ENCODE assay signal across 17 cellular contexts in genomic region chr17:30565073-30565935, GRCh38.
DNase-seq lines count a peak whose midpoint lies in the region; FAIRE-seq and TF ChIP-seq lines count a peak whose summit lies in the region.
"Had no signal": no experiment of that assay in that cellular context is flagged by ENCODE, and none has a peak within 500 bp of the region (broad histone marks: within the 10 kb centered on the region; RNA-seq: fewer than 3 reads in every experiment).

No MANE protein-coding gene starts in this region.

- no peak overlapping the region for H3K4ac ChIP-seq in H9 (ENCODE audit: low read depth, low read length)

- FAIRE-seq in D721Med (lab: Jason Lieb, UNC): no peak
- FAIRE-seq: GM18507, small intestine had no signal

- H3K18ac ChIP-seq in H9 (ENCODE audit: insufficient read length, low read depth, low read length): no peak overlapping the region

- intact Hi-C loops in esophagus squamous epithelium (cut with DNase I): no loop called here

- no peak overlapping the region for H4K8ac ChIP-seq in H9 (replicated peaks; ENCODE audit: insufficient read length, low read depth, low read length)

- no peak overlapping the region for H3T11ph ChIP-seq in H9 (ENCODE audit: low read length)

- no peaks in the 10 kb centered on the region; a peak in 1 of 5 replicates for H3K9me3 Mint-ChIP-seq in H9
- H3K9me3 Mint-ChIP-seq: activated T-cell treated with anti-CD3 and anti-CD28 coated beads, Interleukin-2, amount 50 U/mL, for 4 hours; CD4-positive, CD25-positive, alpha-beta regulatory T cell had no signal

- no peak overlapping the region for H2AK5ac ChIP-seq in H9 (ENCODE audit: insufficient read length, low read length)

- no peak overlapping the region for H2BK12ac ChIP-seq in H9 (ENCODE audit: insufficient read length, low read depth, low read length)

- no peak overlapping the region for H2BK5ac ChIP-seq in H9 (ENCODE audit: insufficient read length, low read length)

- H2BK20ac ChIP-seq in H9 (ENCODE audit: low read depth, low read length, poor library complexity, severe bottlenecking): no peak overlapping the region

- no peaks in the 10 kb centered on the region for H3K4me1 ChIP-seq in H9 (ENCODE audit: insufficient read depth, low read length)
- H3K4me1 ChIP-seq in esophagus squamous epithelium: no peaks in the 10 kb centered on the region
- H3K4me1 ChIP-seq: colonic mucosa had no signal

- H3K36me3 ChIP-seq in WERI-Rb-1 (no peaks in the 10 kb centered on the region), esophagus squamous epithelium (no peaks in the 10 kb centered on the region)
- H3K36me3 ChIP-seq: colonic mucosa, MG63, neutrophil had no signal

- no peak overlapping the region for H2AFZ ChIP-seq in H9 (ENCODE audit: low read length)

- no peak overlapping the region for H4K91ac ChIP-seq in H9 (ENCODE audit: insufficient read length, low read depth, low read length)

- H3K9me3 ChIP-seq in H9 (ENCODE audit: control insufficient read depth, low read depth, low read length) (no peaks in the 10 kb centered on the region), WERI-Rb-1 (ENCODE audit: severe bottlenecking) (no peaks in the 10 kb centered on the region), esophagus squamous epithelium (no peaks in the 10 kb centered on the region)
- H3K9me3 ChIP-seq: colonic mucosa, MG63, neutrophil had no signal

- TF ChIP-seq CTCF in D721Med (IDR thresholded peaks at IDR 0.05; ENCODE audit: insufficient read depth, missing control alignments): peak; percentile 12
- peak; percentile 44; the same call in 2 of the 3 replicates for TF ChIP-seq CTCF in H9 (conservative IDR thresholded peaks at IDR 0.05)
- peak; percentile 39; the same call in 1 of the 2 replicates for TF ChIP-seq CTCF in WERI-Rb-1 (IDR thresholded peaks at IDR 0.05; ENCODE audit: low read depth, low read length)
- TF ChIP-seq CTCF in esophagus squamous epithelium (IDR thresholded peaks at IDR 0.05): no peak

- H3K27me3 ChIP-seq in H9 (ENCODE audit: insufficient read depth, low read length) (no peaks in the 10 kb centered on the region), WERI-Rb-1 (ENCODE audit: insufficient read depth, low read depth, severe bottlenecking) (no peaks in the 10 kb centered on the region), esophagus squamous epithelium (peaks cover 0 to 11% (median 0%) of the 10 kb centered on the region in 4 donors)
- H3K27me3 ChIP-seq: colonic mucosa, MG63, neutrophil had no signal

- H3K23me2 ChIP-seq in H9 (ENCODE audit: insufficient read length, low read depth, low read length, poor library complexity, severe bottlenecking): no peaks in the 10 kb centered on the region

- DNase-seq in D721Med (ENCODE audit: insufficient read length, low spot score): no peak
- DNase-seq in H9: peak; percentile 73
- no peak for DNase-seq in WERI-Rb-1
- peak; percentile 88 for DNase-seq in islet precursor cell
- DNase-seq in hypothalamus (lab: John Stamatoyannopoulos, UW): no peak
- no peak for DNase-seq in NCI-H1930 (lab: John Stamatoyannopoulos, UW)
- DNase-seq in esophagus squamous epithelium (lab: John Stamatoyannopoulos, UW): no peak
- no peak for DNase-seq in stimulated activated CD4-positive, alpha-beta T cell treated with anti-CD3 and anti-CD28 coated beads, Interleukin-4, amount 100 ng/mL, for 1 hour
- DNase-seq: activated T-cell treated with anti-CD3 and anti-CD28 coated beads, Interleukin-2, amount 50 U/mL, for 4 hours; CD4-positive, CD25-positive, alpha-beta regulatory T cell; colonic mucosa; MG63; NCI-H446; small intestine; T-helper 17 cell had no signal

- H3K23ac ChIP-seq in H9 (ENCODE audit: insufficient read length, low read depth, low read length): no peak overlapping the region

- no CpG with 5 or more reads among the region's 9 CpGs for WGBS in H9 (ENCODE audit: extremely low coverage, insufficient read length, low lambda C conversion rate)
- 37 to 42% methylated on average over 8 to 9 of the region's 9 CpGs for WGBS in esophagus squamous epithelium, 2 donors

- no peak overlapping the region for H4K5ac ChIP-seq in H9 (ENCODE audit: insufficient read length, low read depth, low read length)

- no peak overlapping the region for H3K4me2 ChIP-seq in H9 (ENCODE audit: insufficient read depth, insufficient read length, low read length)

- H2BK15ac ChIP-seq in H9 (ENCODE audit: low read depth, low read length): no peak overlapping the region

- no peaks in the 10 kb centered on the region; a peak in 1 of 7 replicates for H3K36me3 Mint-ChIP-seq in H9 (ENCODE audit: insufficient read depth in 1 of 3, low read depth in 3 of 3)
- H3K36me3 Mint-ChIP-seq: CD4-positive, CD25-positive, alpha-beta regulatory T cell had no signal

- no peak overlapping the region for H3K9ac ChIP-seq in H9 (ENCODE audit: extremely low read depth, insufficient read length, low read length)

- no peak overlapping the region for H3K4me3 ChIP-seq in WERI-Rb-1 (ENCODE audit: low read depth, low read length)
- H3K4me3 ChIP-seq in esophagus squamous epithelium: no peak overlapping the region
- H3K4me3 ChIP-seq: colonic mucosa, MG63 had no signal

- H4K20me1 ChIP-seq in H9 (ENCODE audit: control insufficient read depth, insufficient read depth, insufficient read length): no peaks in the 10 kb centered on the region

- no peak for TF ChIP-seq POLR2A in esophagus squamous epithelium (IDR thresholded peaks at IDR 0.05)

- no peak overlapping the region for H2BK120ac ChIP-seq in H9 (ENCODE audit: low read depth, low read length, poor library complexity, severe bottlenecking)

- no peak overlapping the region for H3K4me3 Mint-ChIP-seq in H9
- H3K4me3 Mint-ChIP-seq: activated T-cell treated with anti-CD3 and anti-CD28 coated beads, Interleukin-2, amount 50 U/mL, for 4 hours; CD4-positive, CD25-positive, alpha-beta regulatory T cell; T-helper 17 cell had no signal

- no peaks in the 10 kb centered on the region for H3K79me2 ChIP-seq in H9 (ENCODE audit: insufficient read depth, low read length)

- peaks cover 2% of the 10 kb centered on the region for H3K27me3 Mint-ChIP-seq in H9 (ENCODE audit: low read depth)

- H3K14ac ChIP-seq in H9 (ENCODE audit: insufficient read depth, low read length): no peak overlapping the region

- peaks cover 32 to 41% of the 10 kb centered on the region in 2 experiments for H3K4me1 Mint-ChIP-seq in H9
- H3K4me1 Mint-ChIP-seq: CD4-positive, CD25-positive, alpha-beta regulatory T cell had no signal

- H3K27ac Mint-ChIP-seq in H9: no peak overlapping the region; a peak in 1 of 7 replicates
- H3K27ac Mint-ChIP-seq: CD4-positive, CD25-positive, alpha-beta regulatory T cell had no signal

- H3K56ac ChIP-seq in H9 (ENCODE audit: insufficient read length, low read depth, low read length): no peak overlapping the region

- H3K27ac ChIP-seq in H9 (ENCODE audit: insufficient read length, low read depth, low read length) (no peak overlapping the region), WERI-Rb-1 (no peak overlapping the region), esophagus squamous epithelium (no peak overlapping the region)
- H3K27ac ChIP-seq: colonic mucosa, neutrophil had no signal

- no peaks in the 10 kb centered on the region for H3K79me1 ChIP-seq in H9 (ENCODE audit: insufficient read depth, low read depth, low read length, poor library complexity, severe bottlenecking)

Comparison
In these comparisons a context has a peak if more than half of its experiments do, and no peak if none do; other contexts are left out.
1. DNase-seq: peak in H9 (single experiment) and islet precursor cell (single experiment); none in D721Med (single experiment), WERI-Rb-1 (single experiment), hypothalamus (0 of 51), NCI-H1930 (0 of 2), esophagus squamous epithelium (single experiment) and stimulated activated CD4-positive, alpha-beta T cell treated with anti-CD3 and anti-CD28 coated beads, Interleukin-4, amount 100 ng/mL, for 1 hour (single experiment).
2. CTCF ChIP-seq: peak in D721Med (single experiment), H9 (single experiment) and WERI-Rb-1 (single experiment); none in esophagus squamous epithelium (0 of 6).